ENCODE assay signal across 16 cellular contexts in genomic region chr17:4314179-4314578, GRCh38. TPM values are rescaled to one million over a fixed set of nuclear protein-coding genes. Genes with fewer than 3 reads are reported as not detected.
A peak's percentile ranks its signal among the peaks of the same experiment; 100 is the strongest.
DNase-seq lines count a peak whose midpoint lies in the region; FAIRE-seq and TF ChIP-seq lines count a peak whose summit lies in the region.
"Had no signal": no experiment of that assay in that cellular context is flagged by ENCODE, and none has a peak within 500 bp of the region (broad histone marks: within the 10 kb centered on the region; RNA-seq: fewer than 3 reads in every experiment).

No MANE protein-coding gene starts in this region.

- no peak overlapping the region for H3K4me3 Mint-ChIP-seq in activated T-helper 2 cell treated with anti-CD3 and anti-CD28 coated beads, Interferon-gamma antibody, Interleukin-2, Interleukin-4, amounts not matched to agents 10 μg/mL and 5 μg/mL and 100 μg/mL, durations not matched to agents 14 hours and 24 hours and 36 hours (ENCODE audit: low read depth)

- H3K36me3 ChIP-seq in mammary epithelial cell (ENCODE audit: insufficient read depth, low read length) = no peaks in the 10 kb centered on the region
- no peaks in the 10 kb centered on the region for H3K36me3 ChIP-seq in breast epithelium
- peaks cover 0 to 2% (median 0%) of the 10 kb centered on the region in 6 donors for H3K36me3 ChIP-seq in spleen
- H3K36me3 ChIP-seq in GM23248 (ENCODE audit: low read depth) = no peaks in the 10 kb centered on the region
- H3K36me3 ChIP-seq: vagina had no signal

- no peaks in the 10 kb centered on the region for H3K9me3 Mint-ChIP-seq in activated T-helper 2 cell treated with anti-CD3 and anti-CD28 coated beads, Interferon-gamma antibody, Interleukin-2, Interleukin-4, amounts not matched to agents 10 μg/mL and 5 μg/mL and 100 μg/mL, durations not matched to agents 14 hours and 24 hours and 36 hours

- H3K79me2 ChIP-seq in mammary epithelial cell (ENCODE audit: insufficient read depth, low read length) = peaks cover 96% of the 10 kb centered on the region
- peaks cover 100% of the 10 kb centered on the region for H3K79me2 ChIP-seq in GM23248 (ENCODE audit: insufficient read depth)

- dilution Hi-C loops in mammary epithelial cell (cut with HindIII; ENCODE audit: low sequenced_read_pairs) = no loop called here

- DNase-seq in mammary epithelial cell (no peak), breast epithelium (ENCODE audit: low spot score in 2 of 2) (no peak), GM18507 (ENCODE audit: extremely low spot score, insufficient read length, low read depth) (no peak), spleen (no peak), NCI-H2171 (lab: John Stamatoyannopoulos, UW) (no peak), GM23248 (no peak)
- DNase-seq in activated T-helper 2 cell treated with anti-CD3 and anti-CD28 coated beads, Interferon-gamma antibody, Interleukin-2, Interleukin-4, amounts not matched to agents 10 μg/mL and 5 μg/mL and 100 μg/mL, durations not matched to agents 14 hours and 24 hours and 36 hours (ENCODE audit: low spot score) = no peak
- DNase-seq in stimulated activated CD4-positive, alpha-beta T cell treated with anti-CD3 and anti-CD28 coated beads, Interleukin-1b, Interleukin-23, amount 100 ng/mL, for 48 hours = no peak
- DNase-seq: activated gamma-delta T cell treated with Interleukin-2 at 50 U/mL for 16 hours; amygdala; NCI-H1092; NCI-H524; occipital lobe; stimulated activated CD4-positive, alpha-beta T cell treated with anti-CD3 and anti-CD28 coated beads, Interleukin-15, amount 100 ng/mL, for 24 hours had no signal

- H3K27me3 Mint-ChIP-seq in activated T-helper 2 cell treated with anti-CD3 and anti-CD28 coated beads, Interferon-gamma antibody, Interleukin-2, Interleukin-4, amounts not matched to agents 10 μg/mL and 5 μg/mL and 100 μg/mL, durations not matched to agents 14 hours and 24 hours and 36 hours (ENCODE audit: low read depth) = no peaks in the 10 kb centered on the region

- peaks cover 21% of the 10 kb centered on the region for H3K4me1 ChIP-seq in mammary epithelial cell (ENCODE audit: insufficient read depth, low read length)
- H3K4me1 ChIP-seq in breast epithelium = peaks cover 3 to 5% of the 10 kb centered on the region in 2 donors
- peaks cover 15 to 94% (median 55%) of the 10 kb centered on the region in 6 donors for H3K4me1 ChIP-seq in spleen
- peaks cover 25% of the 10 kb centered on the region for H3K4me1 ChIP-seq in GM23248 (ENCODE audit: insufficient read depth)

- CTCF ChIA-PET in mammary epithelial cell (lab: Charles Lee; ENCODE audit: low non-redundant PET) = no interaction called here

- H4K20me1 ChIP-seq in mammary epithelial cell (ENCODE audit: insufficient read depth, low read length) (peaks cover 3% of the 10 kb centered on the region), GM23248 (ENCODE audit: insufficient read depth) (peaks cover 18% of the 10 kb centered on the region)

- in situ Hi-C loops in mammary epithelial cell (cut with MboI; ENCODE audit: low sequenced_read_pairs in 2 of 2) (no loop called here), GM23248 (cut with MboI) (no loop called here)

- H3K9me2 ChIP-seq in GM23248 (ENCODE audit: insufficient read depth) = no peaks in the 10 kb centered on the region

- H3K27me3 ChIP-seq in mammary epithelial cell (ENCODE audit: insufficient read depth, low read length) (no peaks in the 10 kb centered on the region), breast epithelium (no peaks in the 10 kb centered on the region), spleen (replicated peaks in 1 of 7) (no peaks in the 10 kb centered on the region), GM23248 (replicated peaks; ENCODE audit: insufficient read depth) (no peaks in the 10 kb centered on the region)
- H3K27me3 ChIP-seq: vagina had no signal

- H3F3A ChIP-seq in GM23248 (ENCODE audit: insufficient read depth) = no peaks in the 10 kb centered on the region

- peak overlapping the region; percentile 62 for H3K4me2 ChIP-seq in mammary epithelial cell (ENCODE audit: insufficient read depth, low read depth, low read length)
- no peak overlapping the region for H3K4me2 ChIP-seq in GM23248 (ENCODE audit: unreplicated experiment)

- peak overlapping the region; percentile 18 for H3K27ac Mint-ChIP-seq in activated T-helper 2 cell treated with anti-CD3 and anti-CD28 coated beads, Interferon-gamma antibody, Interleukin-2, Interleukin-4, amounts not matched to agents 10 μg/mL and 5 μg/mL and 100 μg/mL, durations not matched to agents 14 hours and 24 hours and 36 hours

- H3K4me3 ChIP-seq in mammary epithelial cell (replicated peaks in 1 of 3; ENCODE audit: insufficient read depth in 1 of 3, low read depth in 2 of 3, low read length in 3 of 3) (no peak overlapping the region), breast epithelium (no peak overlapping the region), spleen (no peak overlapping the region), GM23248 (no peak overlapping the region)
- H3K4me3 ChIP-seq: lung, vagina had no signal

- 100% methylated on average over 3 of the region's 3 CpGs for WGBS in mammary epithelial cell (ENCODE audit: low coverage, missing lambda C conversion rate)
- WGBS in spleen, 5 donors = 71 to 89% (median 86%) methylated on average over 3 of the region's 3 CpGs
- 97 to 99% methylated on average over 3 of the region's 3 CpGs for WGBS in GM23248 (ENCODE audit: low coverage in 1 of 2, low lambda C conversion rate in 2 of 2, missing lambda C conversion rate in 2 of 2), 2 experiments

- no peak overlapping the region for H2AFZ ChIP-seq in mammary epithelial cell (ENCODE audit: low read depth, low read length)
- no peak overlapping the region for H2AFZ ChIP-seq in GM23248

- H3K9me3 ChIP-seq in mammary epithelial cell (replicated peaks; ENCODE audit: insufficient read depth, low read length) (no peaks in the 10 kb centered on the region), breast epithelium (no peaks in the 10 kb centered on the region), spleen (no peaks in the 10 kb centered on the region), GM23248 (ENCODE audit: low read depth) (no peaks in the 10 kb centered on the region)
- H3K9me3 ChIP-seq: vagina had no signal

- peaks cover 47% of the 10 kb centered on the region for H3K4me1 Mint-ChIP-seq in activated T-helper 2 cell treated with anti-CD3 and anti-CD28 coated beads, Interferon-gamma antibody, Interleukin-2, Interleukin-4, amounts not matched to agents 10 μg/mL and 5 μg/mL and 100 μg/mL, durations not matched to agents 14 hours and 24 hours and 36 hours (ENCODE audit: low read depth)

- H3K9ac ChIP-seq in mammary epithelial cell (ENCODE audit: insufficient read depth, low read length) (no peak overlapping the region), GM23248 (no peak overlapping the region)

- TF ChIP-seq CTCF in mammary epithelial cell (conservative IDR thresholded peaks at IDR 0.05 in 1 of 2, IDR thresholded peaks at IDR 0.05 in 1 of 2; ENCODE audit: extremely low read depth in 1 of 2, insufficient read depth in 1 of 2, low read depth in 1 of 2, low read length in 2 of 2) (no peak), breast epithelium (IDR thresholded peaks at IDR 0.05) (no peak), spleen (IDR thresholded peaks at IDR 0.05 in 8 of 11, conservative IDR thresholded peaks at IDR 0.05 in 3 of 11) (no peak)

- no peak overlapping the region for H3K27ac ChIP-seq in mammary epithelial cell (ENCODE audit: insufficient read depth, low read depth, low read length)
- no peak overlapping the region for H3K27ac ChIP-seq in breast epithelium
- H3K27ac ChIP-seq in spleen = peak overlapping the region in 7 of 8 donors; percentile 44 to 70 (median 60)
- H3K27ac ChIP-seq in GM23248 = no peak overlapping the region
- H3K27ac ChIP-seq: vagina had no signal

- FAIRE-seq in GM18507 (lab: Jason Lieb, UNC) = peak; percentile 5

- no peaks in the 10 kb centered on the region for H3K36me3 Mint-ChIP-seq in activated T-helper 2 cell treated with anti-CD3 and anti-CD28 coated beads, Interferon-gamma antibody, Interleukin-2, Interleukin-4, amounts not matched to agents 10 μg/mL and 5 μg/mL and 100 μg/mL, durations not matched to agents 14 hours and 24 hours and 36 hours (ENCODE audit: low read depth)

- TF ChIP-seq POLR2A in breast epithelium (IDR thresholded peaks at IDR 0.05) (no peak), spleen (IDR thresholded peaks at IDR 0.05) (no peak)

- intact Hi-C loops in mammary epithelial cell (cut with micrococcal nuclease) = no loop called here
- intact Hi-C loops in breast epithelium (cut with DNase I; ENCODE audit: low total_unique reads) = no loop called here
- intact Hi-C loops in activated T-helper 2 cell treated with anti-CD3 and anti-CD28 coated beads, Interferon-gamma antibody, Interleukin-2, Interleukin-4, amounts not matched to agents 10 μg/mL and 5 μg/mL and 100 μg/mL, durations not matched to agents 14 hours and 24 hours and 36 hours (cut with micrococcal nuclease) = no loop called here
- intact Hi-C loops in spleen (cut with DNase I; ENCODE audit: low total_unique reads) = no loop called here

- BruUV-seq in mammary epithelial cell (replicated peaks; lab: Mats Ljungman, UMichigan) = no TSS peak

RNA-seq across cellular contexts. Expression of gene ANKFY1, which starts 50.4 kb away (rescaled TPM):
- total RNA-seq in mammary epithelial cell = 10 to 100 TPM; 45.4 to 46.2 TPM
- polyA plus RNA-seq in mammary epithelial cell = 21.9 TPM
- polyA minus RNA-seq in mammary epithelial cell = 77.8 TPM
- 10 to 100 TPM; 36.3 to 44.2 (median 42.1) TPM for total RNA-seq in breast epithelium
- 50.6 and 51.9 TPM in 2 replicates for total RNA-seq in activated T-helper 2 cell treated with anti-CD3 and anti-CD28 coated beads, Interferon-gamma antibody, Interleukin-2, Interleukin-4, amounts not matched to agents 10 μg/mL and 5 μg/mL and 100 μg/mL, durations not matched to agents 14 hours and 24 hours and 36 hours
- 10 to 100 TPM; 46.4 to 81.5 (median 55.9) TPM for total RNA-seq in spleen
- 10 to 100 TPM in 1 of 3 donors, 1 to 10 TPM in 2; 6.1 to 13.0 (median 7.4) TPM for polyA plus RNA-seq in spleen
- total RNA-seq in GM23248 (2014; rRNA removed; shearing (Covaris generic)) = 24.2 TPM in 2 replicates
- 19.5 and 20.1 TPM in 2 replicates for polyA plus RNA-seq in GM23248 (2016; fragmentation: Nextera tagmentation; extraction: Ambion mirVana)

RNA-seq across cellular contexts. Expression of gene UBE2G1, which starts 52.3 kb away (rescaled TPM):
- total RNA-seq in mammary epithelial cell (10 to 100 TPM; 60.8 to 93.0 TPM), breast epithelium (10 to 100 TPM; 43.3 to 56.5 (median 43.4) TPM), spleen (10 to 100 TPM; 43.8 to 59.7 (median 56.1) TPM)
- polyA plus RNA-seq in mammary epithelial cell (38.7 TPM), spleen (10 to 100 TPM; 10.7 to 15.2 (median 15.2) TPM), GM23248 (2016; fragmentation: Nextera tagmentation; extraction: Ambion mirVana) (49.4 and 55.8 TPM in 2 replicates)
- polyA minus RNA-seq in mammary epithelial cell = 34.4 TPM
- total RNA-seq in activated T-helper 2 cell treated with anti-CD3 and anti-CD28 coated beads, Interferon-gamma antibody, Interleukin-2, Interleukin-4, amounts not matched to agents 10 μg/mL and 5 μg/mL and 100 μg/mL, durations not matched to agents 14 hours and 24 hours and 36 hours = 74.1 and 74.5 TPM in 2 replicates
- 37.8 and 39.2 TPM in 2 replicates for total RNA-seq in GM23248 (2014; rRNA removed; shearing (Covaris generic))

Comparison
In these comparisons a context has a peak if more than half of its experiments do, and no peak if none do; other contexts are left out.
1. H3K27ac ChIP-seq: peak in spleen (7 of 8); none in mammary epithelial cell (single experiment), breast epithelium (0 of 2) and GM23248 (single experiment).